Comparison of ENCODE assay signal across 1 cellular context in genomic region chr11:34049058-34049457, GRCh38.
TF ChIP-seq lines count a peak whose summit lies in the region.

No MANE protein-coding gene starts in this region.

TF ChIP-seq in WTC11, 78 proteins besides CTCF, POLR2A, EP300 and RAD21 (continued from another document):
- TF ChIP-seq, protein P1, sequence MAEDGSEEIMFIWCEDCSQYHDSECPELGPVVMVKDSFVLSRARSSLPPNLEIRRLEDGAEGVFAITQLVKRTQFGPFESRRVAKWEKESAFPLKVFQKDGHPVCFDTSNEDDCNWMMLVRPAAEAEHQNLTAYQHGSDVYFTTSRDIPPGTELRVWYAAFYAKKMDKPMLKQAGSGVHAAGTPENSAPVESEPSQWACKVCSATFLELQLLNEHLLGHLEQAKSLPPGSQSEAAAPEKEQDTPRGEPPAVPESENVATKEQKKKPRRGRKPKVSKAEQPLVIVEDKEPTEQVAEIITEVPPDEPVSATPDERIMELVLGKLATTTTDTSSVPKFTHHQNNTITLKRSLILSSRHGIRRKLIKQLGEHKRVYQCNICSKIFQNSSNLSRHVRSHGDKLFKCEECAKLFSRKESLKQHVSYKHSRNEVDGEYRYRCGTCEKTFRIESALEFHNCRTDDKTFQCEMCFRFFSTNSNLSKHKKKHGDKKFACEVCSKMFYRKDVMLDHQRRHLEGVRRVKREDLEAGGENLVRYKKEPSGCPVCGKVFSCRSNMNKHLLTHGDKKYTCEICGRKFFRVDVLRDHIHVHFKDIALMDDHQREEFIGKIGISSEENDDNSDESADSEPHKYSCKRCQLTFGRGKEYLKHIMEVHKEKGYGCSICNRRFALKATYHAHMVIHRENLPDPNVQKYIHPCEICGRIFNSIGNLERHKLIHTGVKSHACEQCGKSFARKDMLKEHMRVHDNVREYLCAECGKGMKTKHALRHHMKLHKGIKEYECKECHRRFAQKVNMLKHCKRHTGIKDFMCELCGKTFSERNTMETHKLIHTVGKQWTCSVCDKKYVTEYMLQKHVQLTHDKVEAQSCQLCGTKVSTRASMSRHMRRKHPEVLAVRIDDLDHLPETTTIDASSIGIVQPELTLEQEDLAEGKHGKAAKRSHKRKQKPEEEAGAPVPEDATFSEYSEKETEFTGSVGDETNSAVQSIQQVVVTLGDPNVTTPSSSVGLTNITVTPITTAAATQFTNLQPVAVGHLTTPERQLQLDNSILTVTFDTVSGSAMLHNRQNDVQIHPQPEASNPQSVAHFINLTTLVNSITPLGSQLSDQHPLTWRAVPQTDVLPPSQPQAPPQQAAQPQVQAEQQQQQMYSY (CRISPR knock-in tag; IDR thresholded peaks at IDR 0.05), result no peak
